In the genomic region with DNA sequence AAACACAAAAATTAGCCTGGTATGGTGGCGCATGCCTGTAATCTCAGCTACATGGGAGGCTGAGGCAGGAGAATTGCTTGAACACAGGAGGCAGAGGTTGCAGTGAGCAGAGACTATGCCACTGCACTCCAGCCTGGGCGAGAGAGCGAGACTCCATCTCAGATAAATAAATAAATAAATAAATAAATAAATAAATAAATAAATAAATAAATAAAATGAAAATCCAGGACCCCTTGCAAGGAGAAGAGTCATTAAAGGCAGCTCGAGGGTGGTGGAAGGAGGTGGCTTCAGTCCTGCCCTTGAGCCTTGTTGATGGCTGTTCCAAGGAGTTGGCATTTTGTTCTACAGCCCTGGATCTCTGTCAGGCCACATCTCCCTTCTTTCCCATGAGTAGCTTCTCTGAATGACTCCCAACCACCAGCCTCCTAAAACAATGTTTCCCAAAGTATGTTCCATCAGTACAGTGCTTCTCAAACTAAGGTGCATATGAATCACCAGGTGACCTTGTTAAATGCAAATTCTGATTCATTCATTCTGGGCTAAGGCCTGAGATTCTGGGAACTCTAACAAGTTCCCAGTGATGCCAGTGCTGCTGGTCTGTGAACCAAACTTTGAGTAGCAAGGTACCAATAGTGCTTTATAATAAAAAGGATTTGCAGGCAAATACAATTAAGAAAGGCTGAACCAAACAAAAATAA, we compare ENCODE assay signal across 24 cellular contexts.
"Had no signal": no experiment of that assay in that cellular context is flagged by ENCODE, and none has a peak within 500 bp of the region (broad histone marks: within the 10 kb centered on the region; RNA-seq: fewer than 3 reads in every experiment).

No MANE protein-coding gene starts in this region.

- H3K27ac Mint-ChIP-seq: activated CD4-positive, alpha-beta memory T cell treated with anti-CD3 and anti-CD28 coated beads, Interleukin-2, amount 10 ng/mL, durations not matched to agents 7 days and 5 days; activated CD4-positive, alpha-beta T cell treated with anti-CD3 and anti-CD28 coated beads, Interleukin-2, amount 10 ng/mL, durations not matched to agents 7 days and 5 days; activated T-cell treated with anti-CD3 and anti-CD28 coated beads, Interleukin-2, amount 50 U/mL, for 24 hours; effector memory CD8-positive, alpha-beta T cell; memory B cell; naive thymus-derived CD4-positive, alpha-beta T cell had no signal

- H3K27me3 ChIP-seq: adrenal gland, hepatocyte, pancreas had no signal

- H2AFZ ChIP-seq: hepatocyte had no signal

- H3K36me3 Mint-ChIP-seq: activated naive CD4-positive, alpha-beta T cell treated with anti-CD3 and anti-CD28 coated beads, Interleukin-2, amount 50 U/mL, for 72 hours; memory B cell; naive thymus-derived CD4-positive, alpha-beta T cell had no signal

- FAIRE-seq: keratinocyte, pancreas had no signal

- H3K4me3 ChIP-seq: adrenal gland, body of pancreas, gastroesophageal sphincter, hepatocyte, pancreas, prostate gland, tibial nerve had no signal

- H3K9me3 ChIP-seq: adrenal gland, body of pancreas, gastroesophageal sphincter, pancreas, prostate gland, tibial nerve had no signal

- H3K79me2 ChIP-seq: hepatocyte had no signal

- H3K4me2 ChIP-seq: hepatocyte had no signal

- H3K36me3 ChIP-seq: adrenal gland, gastroesophageal sphincter, pancreas, prostate gland, tibial nerve had no signal

- H3K4me3 Mint-ChIP-seq: activated CD4-positive, alpha-beta memory T cell treated with anti-CD3 and anti-CD28 coated beads, Interleukin-2, amount 10 ng/mL, durations not matched to agents 7 days and 5 days; activated CD4-positive, alpha-beta T cell treated with anti-CD3 and anti-CD28 coated beads, Interleukin-2, amount 10 ng/mL, durations not matched to agents 7 days and 5 days; activated T-cell treated with anti-CD3 and anti-CD28 coated beads, Interleukin-2, amount 50 U/mL, for 24 hours; effector memory CD8-positive, alpha-beta T cell; memory B cell; naive thymus-derived CD4-positive, alpha-beta T cell had no signal

- H3K9me3 Mint-ChIP-seq: activated CD4-positive, alpha-beta memory T cell treated with anti-CD3 and anti-CD28 coated beads, Interleukin-2, amount 10 ng/mL, durations not matched to agents 7 days and 5 days; activated CD4-positive, alpha-beta T cell treated with anti-CD3 and anti-CD28 coated beads, Interleukin-2, amount 10 ng/mL, durations not matched to agents 7 days and 5 days; activated naive CD4-positive, alpha-beta T cell treated with anti-CD3 and anti-CD28 coated beads, Interleukin-2, amount 50 U/mL, for 72 hours; activated T-cell treated with anti-CD3 and anti-CD28 coated beads, Interleukin-2, amount 50 U/mL, for 24 hours; effector memory CD8-positive, alpha-beta T cell; memory B cell; naive thymus-derived CD4-positive, alpha-beta T cell had no signal

- DNase-seq: activated CD4-positive, alpha-beta memory T cell treated with anti-CD3 and anti-CD28 coated beads, Interleukin-2, amount 10 ng/mL, durations not matched to agents 7 days and 5 days; activated CD4-positive, alpha-beta T cell treated with anti-CD3 and anti-CD28 coated beads, Interleukin-2, amount 10 ng/mL, durations not matched to agents 7 days and 5 days; activated CD4-positive, CD25-positive, alpha-beta regulatory T cell treated with anti-CD3 and anti-CD28 coated beads, Interleukin-2, amount 50 U/mL, for 72 hours; activated CD8-positive, alpha-beta memory T cell treated with anti-CD3 and anti-CD28 coated beads, Interleukin-2, amount 50 U/mL, for 48 hours; activated naive CD4-positive, alpha-beta T cell; activated T-cell treated with anti-CD3 and anti-CD28 coated beads, Interleukin-2, amount 50 U/mL, for 24 hours; adrenal gland; body of pancreas; cortex of kidney; effector memory CD8-positive, alpha-beta T cell; left colon; midbrain; naive thymus-derived CD4-positive, alpha-beta T cell; nucleus accumbens; pancreas; stimulated activated naive CD4-positive, alpha-beta T cell; T-helper 2 cell had no signal

- H3K27ac ChIP-seq: adrenal gland, body of pancreas, gastroesophageal sphincter, hepatocyte, pancreas, prostate gland, tibial nerve had no signal

- H3K4me1 ChIP-seq: body of pancreas, pancreas, prostate gland, tibial nerve had no signal

- ATAC-seq: body of pancreas; effector memory CD8-positive, alpha-beta T cell; gastroesophageal sphincter; left colon; naive thymus-derived CD4-positive, alpha-beta T cell; pancreas had no signal

- H3K27me3 Mint-ChIP-seq: activated T-cell treated with anti-CD3 and anti-CD28 coated beads, Interleukin-2, amount 50 U/mL, for 24 hours had no signal

- H3K4me1 Mint-ChIP-seq: activated CD4-positive, alpha-beta memory T cell treated with anti-CD3 and anti-CD28 coated beads, Interleukin-2, amount 10 ng/mL, durations not matched to agents 7 days and 5 days; activated CD4-positive, alpha-beta T cell treated with anti-CD3 and anti-CD28 coated beads, Interleukin-2, amount 10 ng/mL, durations not matched to agents 7 days and 5 days had no signal
